Comparison of ENCODE assay signal across 24 cellular contexts in the genomic region with DNA sequence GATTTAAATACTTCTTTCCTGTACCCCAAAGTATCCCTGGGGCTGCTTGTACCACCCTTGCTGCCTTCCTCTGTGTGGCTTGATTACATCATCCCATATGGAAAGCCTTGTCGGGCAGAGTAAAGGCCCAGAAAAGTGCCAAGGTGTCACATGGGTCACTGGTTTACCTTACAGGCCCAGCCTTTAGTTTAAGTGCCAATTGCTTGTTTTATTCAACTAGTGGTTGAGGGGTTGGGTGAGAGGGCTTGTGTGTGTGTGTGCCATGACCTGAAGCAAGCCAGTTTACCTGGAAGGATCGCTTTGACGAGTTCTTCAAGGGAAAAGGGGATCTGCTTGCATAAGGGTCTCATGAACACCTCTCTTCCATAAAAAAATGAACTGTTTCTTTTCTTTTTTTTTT.
"Had no signal": no experiment of that assay in that cellular context is flagged by ENCODE, and none has a peak within 500 bp of the region (broad histone marks: within the 10 kb centered on the region; RNA-seq: fewer than 3 reads in every experiment).

No MANE protein-coding gene starts in this region.

- H3K27me3 ChIP-seq: Peyer's patch, SJCRH30 had no signal

- ATAC-seq: Right ventricle myocardium inferior, SK-N-SH treated with all-trans-retinoic acid at 6 μM for 48 hours had no signal

- H3K36me3 ChIP-seq: Peyer's patch, SJCRH30 had no signal

- H2AFZ ChIP-seq: PC-9 had no signal

- DNase-seq: KBM-7; MV-4-11; NCI-H1048; NCI-H1105; NCI-H1417; NCI-H1436 treated with DMSO at 0.1 percent for 48 hours; NCI-H1694; NCI-H187 treated with DMSO at 0.1 percent for 48 hours; NCI-H2029 treated with DMSO at 0.1 percent for 48 hours; NCI-H2171 treated with DMSO at 0.1 percent for 48 hours; NCI-H345; NCI-H446 treated with DMSO at 0.1 percent for 48 hours; NCI-H510A treated with DMSO at 0.1 percent for 48 hours; NCI-H526; NCI-H748 treated with DMSO at 0.1 percent for 48 hours; NK-92 treated with Interleukin-12 subunit alpha and Interleukin-12 subunit beta, amount 100 ng/mL, for 24 hours; OCI-M1; PC-9; Peyer's patch; SHP77 treated with DMSO at 0.1 percent for 48 hours; SJCRH30 had no signal

- H3K9me3 ChIP-seq: Peyer's patch, SJCRH30 had no signal

- H3K27ac ChIP-seq: HL-60, PC-9, Peyer's patch, SJCRH30 had no signal

- H3K4me1 ChIP-seq: Peyer's patch, SJCRH30 had no signal

- H3K4me2 ChIP-seq: PC-9 had no signal

- H3K4me3 ChIP-seq: PC-9, Peyer's patch, SJCRH30 had no signal
